Comparison of ENCODE assay signal across 11 cellular contexts in genomic region chr19:57709616-57710015, GRCh38. TPM values are rescaled to one million over a fixed set of nuclear protein-coding genes. Genes with fewer than 3 reads are reported as not detected.
A peak's percentile ranks its signal among the peaks of the same experiment; 100 is the strongest.
DNase-seq lines count a peak whose midpoint lies in the region; ATAC-seq and TF ChIP-seq lines count a peak whose summit lies in the region.
"Had no signal": no experiment of that assay in that cellular context is flagged by ENCODE, and none has a peak within 500 bp of the region (broad histone marks: within the 10 kb centered on the region; RNA-seq: fewer than 3 reads in every experiment).

No MANE protein-coding gene starts in this region.

- H3K79me2 ChIP-seq in osteoblast (ENCODE audit: insufficient read depth, low read length), result peaks cover 27% of the 10 kb centered on the region

- intact Hi-C loops in uterus (cut with DNase I; ENCODE audit: low total_unique reads), result no loop called here

- H3K4me1 ChIP-seq in BLaER1 (no peaks in the 10 kb centered on the region), HUES64 (ENCODE audit: insufficient read depth, low read length) (0 out of 2 replicates have a peak, but pooled peaks cover 4% of the 10 kb centered on the region), osteoblast (ENCODE audit: insufficient read depth, low read length) (no peaks in the 10 kb centered on the region), uterus (no peaks in the 10 kb centered on the region)
- H3K4me1 ChIP-seq: pancreas had no signal

- peaks cover 44% of the 10 kb centered on the region for H3K27me3 ChIP-seq in BLaER1
- no peaks in the 10 kb centered on the region for H3K27me3 ChIP-seq in HUES64 (ENCODE audit: insufficient read depth, low read length)
- no peaks in the 10 kb centered on the region for H3K27me3 ChIP-seq in osteoblast (ENCODE audit: insufficient read depth, low read length)
- no peaks in the 10 kb centered on the region for H3K27me3 ChIP-seq in uterus
- H3K27me3 ChIP-seq: pancreas had no signal

- CTCF ChIA-PET in RWPE1 (lab: Yijun Ruan, JAX), result interaction anchor here (0.7 kb wide), 1 partner anchor 754 kb away, joined by 3 read pairs; no protein-coding TSS in a partner anchor

- peaks cover 58% of the 10 kb centered on the region for H3K36me3 ChIP-seq in BLaER1
- H3K36me3 ChIP-seq in HUES64 (ENCODE audit: insufficient read depth, low read length), result peaks cover 21% of the 10 kb centered on the region
- no peaks in the 10 kb centered on the region for H3K36me3 ChIP-seq in osteoblast (ENCODE audit: insufficient read depth, low read length)
- H3K36me3 ChIP-seq in uterus, result no peaks in the 10 kb centered on the region
- H3K36me3 ChIP-seq: pancreas had no signal

- ATAC-seq in HG03175 (IDR thresholded peaks at IDR 0.05; ENCODE audit: unreplicated experiment), result no peak
- no peak for ATAC-seq in HG03095 (IDR thresholded peaks at IDR 0.05; ENCODE audit: unreplicated experiment)

- TF ChIP-seq CTCF in fibroblast of villous mesenchyme (IDR thresholded peaks at IDR 0.05; ENCODE audit: insufficient read depth, low read depth, low read length) (no peak), osteoblast (IDR thresholded peaks at IDR 0.05; ENCODE audit: extremely low read depth, low read depth, low read length) (no peak), uterus (IDR thresholded peaks at IDR 0.05) (no peak), RWPE1 (conservative IDR thresholded peaks at IDR 0.05; ENCODE audit: low read depth) (no peak)

- H2AFZ ChIP-seq in osteoblast (ENCODE audit: low read length), result peak overlapping the region; percentile 94

- WGBS in HUES64, result 71% methylated on average over 15 of the region's 15 CpGs

- H3K9ac ChIP-seq in BLaER1 (no peak overlapping the region), HUES64 (ENCODE audit: low read depth, low read length) (no peak overlapping the region)

- no peak overlapping the region for H3K4me2 ChIP-seq in BLaER1
- H3K4me2 ChIP-seq in osteoblast (ENCODE audit: insufficient read depth, low read length), result peak overlapping the region; percentile 70

- no peak for DNase-seq in fibroblast of villous mesenchyme (ENCODE audit: low read depth)
- no peak for DNase-seq in osteoblast (ENCODE audit: insufficient read length, low spot score, missing footprints)
- no peak for DNase-seq in uterus
- no peak for DNase-seq in RWPE1 (ENCODE audit: low spot score)
- DNase-seq: activated gamma-delta T cell, NCI-H1436 treated with DMSO at 0.1 percent for 48 hours had no signal

- H3K27ac ChIP-seq in BLaER1, result no peak overlapping the region
- H3K27ac ChIP-seq in HUES64 (ENCODE audit: low read depth, low read length), result no peak overlapping the region
- no peak overlapping the region for H3K27ac ChIP-seq in osteoblast (ENCODE audit: low read depth, low read length)
- no peak overlapping the region for H3K27ac ChIP-seq in uterus
- no peak overlapping the region for H3K27ac ChIP-seq in RWPE1

- POLR2A ChIA-PET in RWPE1 (lab: Yijun Ruan, JAX; ENCODE audit: low non-redundant PET), result no interaction called here

- H3K4me3 ChIP-seq in BLaER1, result 0 out of 2 replicates have a peak overlapping the region, but pooled peaks have one; percentile 18
- H3K4me3 ChIP-seq in HUES64 (ENCODE audit: low read length), result peak overlapping the region; percentile 86
- H3K4me3 ChIP-seq in fibroblast of villous mesenchyme (ENCODE audit: low read depth, low read length), result peak overlapping the region; percentile 72
- H3K4me3 ChIP-seq in osteoblast (ENCODE audit: insufficient read depth, low read length), result peak overlapping the region; percentile 80
- H3K4me3 ChIP-seq in uterus, result no peak overlapping the region

- H4K20me1 ChIP-seq in BLaER1 (peaks cover 43% of the 10 kb centered on the region), osteoblast (ENCODE audit: insufficient read depth, low read length) (no peaks in the 10 kb centered on the region)

- TF ChIP-seq POLR2A in uterus (IDR thresholded peaks at IDR 0.05), result no peak

- peaks cover 48% of the 10 kb centered on the region for H3K9me3 ChIP-seq in BLaER1
- H3K9me3 ChIP-seq in HUES64 (ENCODE audit: insufficient read depth, low read depth, low read length), result no peaks in the 10 kb centered on the region
- no peaks in the 10 kb centered on the region for H3K9me3 ChIP-seq in osteoblast (ENCODE audit: low read depth, low read length)
- H3K9me3 ChIP-seq in uterus, result peaks cover 0 to 92% of the 10 kb centered on the region in 2 donors
- H3K9me3 ChIP-seq: pancreas had no signal

RNA-seq across cellular contexts. Expression of gene ZNF154, which starts 0.6 kb away (rescaled TPM):
- polyA plus RNA-seq in HUES64 (2013, experiment 1 of 2), result 6.9 TPM
- 6.5 TPM for polyA plus RNA-seq in HUES64 (2013, experiment 2 of 2)
- total RNA-seq in fibroblast of villous mesenchyme, result 1.3 and 1.7 TPM in 2 replicates
- 6.8 and 7.6 TPM in 2 replicates for total RNA-seq in osteoblast
- total RNA-seq in uterus, result 10 to 100 TPM in 1 of 4 donors, 1 to 10 TPM in 2, under 1 TPM in 1; 0.88 to 27.4 (median 1.5) TPM

RNA-seq across cellular contexts. Expression of gene ZNF671, which starts 17.8 kb away (rescaled TPM):
- 3.8 TPM for polyA plus RNA-seq in HUES64 (2013, experiment 1 of 2)
- polyA plus RNA-seq in HUES64 (2013, experiment 2 of 2), result 4.5 TPM
- total RNA-seq in fibroblast of villous mesenchyme, result 5.8 and 6.9 TPM in 2 replicates
- total RNA-seq in osteoblast, result 11.2 TPM in 2 replicates
- total RNA-seq in uterus, result 10 to 100 TPM in 1 of 4 donors, 1 to 10 TPM in 2, under 1 TPM in 1; 0.88 to 20.2 (median 3.4) TPM

RNA-seq across cellular contexts. Expression of gene ZNF551, which starts 27.8 kb away (rescaled TPM):
- polyA plus RNA-seq in HUES64 (2013, experiment 1 of 2), result 15.7 TPM
- polyA plus RNA-seq in HUES64 (2013, experiment 2 of 2), result 16.2 TPM
- total RNA-seq in fibroblast of villous mesenchyme, result 6.4 and 6.5 TPM in 2 replicates
- total RNA-seq in osteoblast, result 8.3 and 9.8 TPM in 2 replicates
- total RNA-seq in uterus, result 100 to 1,000 TPM in 1 of 4 donors, 10 to 100 TPM in 2, 1 to 10 TPM in 1; 8.7 to 123 (median 27.2) TPM

RNA-seq across cellular contexts. Expression of gene ZNF776, which starts 37.0 kb away (rescaled TPM):
- 10.5 TPM for polyA plus RNA-seq in HUES64 (2013, experiment 1 of 2)
- polyA plus RNA-seq in HUES64 (2013, experiment 2 of 2), result 10.8 TPM
- 11.9 and 14.7 TPM in 2 replicates for total RNA-seq in fibroblast of villous mesenchyme
- total RNA-seq in osteoblast, result 15.9 and 16.3 TPM in 2 replicates
- 10 to 100 TPM in 3 of 4 donors, under 1 TPM in 1; 0.29 to 34.4 (median 17.9) TPM for total RNA-seq in uterus

RNA-seq across cellular contexts. Expression of gene ZSCAN4, which starts 40.9 kb away (rescaled TPM):
- not detected for polyA plus RNA-seq in HUES64 (2013, experiment 1 of 2)
- not detected for polyA plus RNA-seq in HUES64 (2013, experiment 2 of 2)
- total RNA-seq in fibroblast of villous mesenchyme (not detected in 2 replicates), osteoblast (under 0.01 and 0.36 TPM in 2 replicates), uterus (not detected)

Comparison
In these comparisons a context has a peak if more than half of its experiments do, and no peak if none do; other contexts are left out.
1. H3K4me3 ChIP-seq: peak in BLaER1 (single experiment), HUES64 (single experiment), fibroblast of villous mesenchyme (single experiment) and osteoblast (single experiment); none in uterus (0 of 2).